8 cellular contexts compared by ENCODE assay signal in the genomic region with DNA sequence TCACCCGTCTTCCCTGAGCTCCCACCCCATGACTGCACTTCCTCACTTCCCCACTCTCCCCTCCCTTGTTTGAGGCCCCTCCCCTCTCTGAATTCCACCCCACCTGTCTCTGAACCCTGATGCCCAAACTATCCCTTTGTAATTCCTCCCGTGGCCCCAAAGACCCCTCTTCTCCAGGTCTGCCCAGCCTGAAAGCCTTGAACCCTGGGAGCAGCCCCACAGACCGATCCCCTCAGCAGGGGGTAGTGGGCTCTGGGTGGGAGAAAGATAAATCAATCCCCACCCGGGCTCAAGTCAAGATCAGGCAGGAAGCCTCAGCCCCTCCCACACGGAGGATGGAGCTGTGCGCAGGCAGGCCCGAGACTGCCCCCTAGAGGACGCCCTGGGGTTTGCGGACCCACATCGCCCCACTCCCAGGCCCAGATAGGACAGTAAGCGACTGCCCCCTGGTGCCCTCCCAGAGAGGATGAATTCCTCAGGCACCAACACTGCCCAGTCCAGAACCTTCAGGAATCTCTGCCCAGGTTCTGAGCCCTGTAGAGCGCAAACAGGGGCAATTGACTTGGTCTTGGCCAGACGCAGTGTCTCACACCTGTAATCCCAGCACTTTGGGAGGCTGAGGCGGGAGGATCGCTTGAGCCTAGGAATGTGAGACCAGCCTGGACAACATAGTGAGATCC. TPM values are rescaled to one million over a fixed set of nuclear protein-coding genes. Genes with fewer than 3 reads are reported as not detected.
DNase-seq lines count a peak whose midpoint lies in the region; ATAC-seq and TF ChIP-seq lines count a peak whose summit lies in the region.

No MANE protein-coding gene starts in this region.

- H3K4me3 ChIP-seq in SU-DHL-6 (ENCODE audit: insufficient read depth, low read length, poor library complexity, severe bottlenecking) = no peak overlapping the region
- H3K4me3 ChIP-seq in psoas muscle = no peak overlapping the region
- H3K4me3 ChIP-seq in uterus = no peak overlapping the region

- no peaks in the 10 kb centered on the region for H3K9me3 ChIP-seq in SU-DHL-6 (ENCODE audit: insufficient read depth, low read length)
- H3K9me3 ChIP-seq in psoas muscle = no peaks in the 10 kb centered on the region
- H3K9me3 ChIP-seq in uterus = no peaks in the 10 kb centered on the region

- no peaks in the 10 kb centered on the region for H3K27me3 Mint-ChIP-seq in activated naive CD8-positive, alpha-beta T cell treated with anti-CD3 and anti-CD28 coated beads for 36 hours

- DNase-seq in GM04504 (ENCODE audit: low read depth) (peak; percentile 78), NCI-H1436 (lab: John Stamatoyannopoulos, UW) (peak; percentile 94), cardiac septum (ENCODE audit: low spot score) (peak; percentile 98), psoas muscle (peak; percentile 95 to 98), uterus (peak; percentile 97 to 98)
- peak; percentile 94 for DNase-seq in activated naive CD8-positive, alpha-beta T cell treated with anti-CD3 and anti-CD28 coated beads for 36 hours

- H3K27ac ChIP-seq in SU-DHL-6 (ENCODE audit: low read depth, low read length) (no peak overlapping the region), psoas muscle (peak overlapping the region; percentile 57), uterus (peak overlapping the region; percentile 69)

- peak; percentile 27 to 54 for TF ChIP-seq POLR2A in uterus (IDR thresholded peaks at IDR 0.05)

- WGBS in psoas muscle, 3 donors = 7 to 9% (median 8%) methylated on average over 15 of the region's 15 CpGs

- peak overlapping the region; percentile 71 for H3K27ac Mint-ChIP-seq in activated naive CD8-positive, alpha-beta T cell treated with anti-CD3 and anti-CD28 coated beads for 36 hours

- H3K9ac ChIP-seq in SU-DHL-6 (ENCODE audit: low read length) = no peak overlapping the region

- TF ChIP-seq CTCF in SU-DHL-6 (IDR thresholded peaks at IDR 0.05; ENCODE audit: insufficient read depth, low read length, poor library complexity, severe bottlenecking) (peak; percentile 100), psoas muscle (IDR thresholded peaks at IDR 0.05) (peak; percentile 100), uterus (IDR thresholded peaks at IDR 0.05) (peak; percentile 100)

- H3K9me3 Mint-ChIP-seq in activated naive CD8-positive, alpha-beta T cell treated with anti-CD3 and anti-CD28 coated beads for 36 hours = no peaks in the 10 kb centered on the region

- H3K4me1 Mint-ChIP-seq in activated naive CD8-positive, alpha-beta T cell treated with anti-CD3 and anti-CD28 coated beads for 36 hours = peaks cover 17% of the 10 kb centered on the region

- H3K4me1 ChIP-seq in psoas muscle (peaks cover 15% of the 10 kb centered on the region), uterus (no peaks in the 10 kb centered on the region)

- H3K36me3 ChIP-seq in SU-DHL-6 (ENCODE audit: low read length) = no peaks in the 10 kb centered on the region
- H3K36me3 ChIP-seq in psoas muscle (ENCODE audit: insufficient read depth in 1 of 2, low read depth in 1 of 2) = no peaks in the 10 kb centered on the region
- no peaks in the 10 kb centered on the region for H3K36me3 ChIP-seq in uterus

- H2AFZ ChIP-seq in SU-DHL-6 (ENCODE audit: low read depth, low read length, severe bottlenecking) = no peak overlapping the region

- no peaks in the 10 kb centered on the region for H3K79me2 ChIP-seq in SU-DHL-6 (ENCODE audit: insufficient read depth, low read length)

- H3K27me3 ChIP-seq in SU-DHL-6 (ENCODE audit: low read length) = no peaks in the 10 kb centered on the region
- no peaks in the 10 kb centered on the region for H3K27me3 ChIP-seq in psoas muscle (ENCODE audit: insufficient read depth in 3 of 3, low read length in 2 of 3)
- no peaks in the 10 kb centered on the region for H3K27me3 ChIP-seq in uterus

- H3F3A ChIP-seq in SU-DHL-6 (ENCODE audit: insufficient read depth) = peaks cover 6% of the 10 kb centered on the region

- H3K4me2 ChIP-seq in SU-DHL-6 (ENCODE audit: low read depth, low read length, poor library complexity, severe bottlenecking) = no peak overlapping the region

- intact Hi-C loops in cardiac septum (cut with DNase I) = loop anchor here (1.0 kb wide), 2 partner anchors 23 to 136 kb away; no protein-coding TSS in a partner anchor
- intact Hi-C loops in psoas muscle (cut with DNase I) = loop anchor here (1.0 to 2.0 kb wide), 4 partner anchors 22 to 137 kb away; no protein-coding TSS in a partner anchor
- intact Hi-C loops in uterus (cut with DNase I; ENCODE audit: low total_unique reads) = loop anchor here (1.0 kb wide), 1 partner anchor 136 kb away; no protein-coding TSS in a partner anchor

- H3K4me3 Mint-ChIP-seq in activated naive CD8-positive, alpha-beta T cell treated with anti-CD3 and anti-CD28 coated beads for 36 hours = peak overlapping the region; percentile 29

- H3K9me2 ChIP-seq in SU-DHL-6 (replicated peaks; ENCODE audit: insufficient read depth, low read length) = no peaks in the 10 kb centered on the region

- no peaks in the 10 kb centered on the region for H4K20me1 ChIP-seq in SU-DHL-6 (ENCODE audit: low read depth, low read length)

- peaks cover 5% of the 10 kb centered on the region for H3K36me3 Mint-ChIP-seq in activated naive CD8-positive, alpha-beta T cell treated with anti-CD3 and anti-CD28 coated beads for 36 hours

- ATAC-seq in HG02642 (IDR thresholded peaks at IDR 0.05; ENCODE audit: poor library complexity, unreplicated experiment) = peak; percentile 37
- peak; percentile 74 to 78 (median 75) for ATAC-seq in psoas muscle

RNA-seq across cellular contexts. Expression of a gene that starts 11.7 kb away (rescaled TPM):
- total RNA-seq in activated naive CD8-positive, alpha-beta T cell treated with anti-CD3 and anti-CD28 coated beads for 36 hours = 100 to 1,000 TPM in 1 of 2 experiments, 10 to 100 TPM in 1; 96.7 to 102 TPM
- 2,571 TPM for total RNA-seq in cardiac septum
- total RNA-seq in psoas muscle = 1,000 to 10,000 TPM; 2,972 to 5,803 (median 5,243) TPM
- polyA plus RNA-seq in psoas muscle = 1,000 to 10,000 TPM; 1,312 to 4,364 (median 1,775) TPM
- 1,000 to 10,000 TPM in 1 of 4 donors, 100 to 1,000 TPM in 2, 10 to 100 TPM in 1; 28.8 to 1,391 (median 758) TPM for total RNA-seq in uterus

RNA-seq across cellular contexts. Expression of a gene that starts 44.6 kb away (rescaled TPM):
- total RNA-seq in activated naive CD8-positive, alpha-beta T cell treated with anti-CD3 and anti-CD28 coated beads for 36 hours = 100 to 1,000 TPM; 155 to 157 TPM
- total RNA-seq in cardiac septum (183 TPM), psoas muscle (100 to 1,000 TPM; 342 to 421 (median 401) TPM), uterus (100 to 1,000 TPM in 1 of 4 donors, 10 to 100 TPM in 3; 17.9 to 109 (median 50.4) TPM)
- 100 to 1,000 TPM; 204 to 523 (median 213) TPM for polyA plus RNA-seq in psoas muscle
